Comparison of ENCODE assay signal across 9 cellular contexts in the genomic region with DNA sequence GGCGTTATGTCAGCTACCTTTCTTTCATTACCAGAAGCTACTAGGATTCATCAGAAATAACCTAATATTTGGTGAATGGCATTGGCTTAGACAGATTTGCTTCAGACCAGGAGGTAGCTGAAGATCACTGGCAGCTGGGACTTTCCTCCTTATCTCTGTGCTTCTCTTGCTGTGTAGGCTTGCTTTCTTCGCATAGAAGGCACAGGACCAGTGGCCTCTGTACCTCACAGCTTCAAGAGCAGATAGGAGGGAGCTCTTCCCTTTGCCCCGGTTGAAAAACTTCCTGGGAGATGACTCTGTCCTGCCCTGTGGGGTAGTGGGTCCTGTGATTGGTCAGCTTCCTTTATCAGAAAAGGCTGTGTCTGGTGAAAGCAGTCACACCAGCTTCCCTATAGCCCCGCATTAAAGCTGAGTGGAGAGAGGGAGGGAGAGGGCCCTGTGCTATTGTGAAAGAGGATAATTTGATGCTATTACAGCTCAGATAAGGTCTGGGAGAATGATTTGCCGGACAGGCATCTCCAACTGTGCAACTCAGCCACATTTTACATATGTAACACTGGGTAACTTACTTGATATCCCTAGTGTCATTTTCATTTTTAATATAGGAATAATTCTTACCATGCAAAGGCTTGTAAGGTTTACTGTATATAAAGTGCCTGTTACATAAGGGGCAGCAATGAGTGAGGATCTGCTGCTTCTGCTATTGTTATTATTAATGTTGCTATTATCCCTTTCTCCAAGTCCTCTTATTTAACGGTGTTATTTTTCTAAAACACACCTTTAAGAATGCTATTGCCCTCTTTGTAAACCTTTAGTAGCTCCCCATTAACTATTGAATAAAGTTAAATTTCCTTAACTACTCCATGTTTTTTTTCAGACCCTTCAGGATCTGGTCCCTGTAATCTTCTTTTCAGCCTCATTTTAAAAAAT. TPM values are rescaled to one million over a fixed set of nuclear protein-coding genes. Genes with fewer than 3 reads are reported as not detected.
DNase-seq lines count a peak whose midpoint lies in the region; ATAC-seq and TF ChIP-seq lines count a peak whose summit lies in the region.
"Had no signal": no experiment of that assay in that cellular context is flagged by ENCODE, and none has a peak within 500 bp of the region (broad histone marks: within the 10 kb centered on the region; RNA-seq: fewer than 3 reads in every experiment).

No MANE protein-coding gene starts in this region.

- CTCF ChIA-PET in CD4-positive, alpha-beta memory T cell (lab: Charles Lee; ENCODE audit: partially characterized antibody), result no interaction called here

- H3K27me3 ChIP-seq in endodermal cell (ENCODE audit: control insufficient read depth, insufficient read depth, low read length, poor library complexity, severe bottlenecking) (no peaks in the 10 kb centered on the region), neutrophil (no peaks in the 10 kb centered on the region), Karpas-422 (ENCODE audit: low read length) (no peaks in the 10 kb centered on the region)
- no peaks in the 10 kb centered on the region for H3K27me3 ChIP-seq in CD4-positive, alpha-beta memory T cell (ENCODE audit: insufficient read depth, low read length)

- TF ChIP-seq CTCF in endodermal cell (conservative IDR thresholded peaks at IDR 0.05) (no peak), neutrophil (IDR thresholded peaks at IDR 0.05) (no peak)

- peaks cover 4% of the 10 kb centered on the region for H3K36me3 Mint-ChIP-seq in endodermal cell (ENCODE audit: low read depth)
- H3K36me3 Mint-ChIP-seq in CD4-positive, alpha-beta memory T cell, result peaks cover 21 to 24% of the 10 kb centered on the region in 2 donors

- WGBS in endodermal cell (ENCODE audit: insufficient coverage in 1 of 2, insufficient read length in 1 of 2), 2 experiments, result 66% methylated on average over 6 of the region's 6 CpGs; no CpG with 5 or more reads in 1 of the 2 experiments

- no peaks in the 10 kb centered on the region for H3K9me3 ChIP-seq in endodermal cell (ENCODE audit: control insufficient read depth, low read length)
- no peaks in the 10 kb centered on the region for H3K9me3 ChIP-seq in neutrophil
- no peaks in the 10 kb centered on the region for H3K9me3 ChIP-seq in CD4-positive, alpha-beta memory T cell (ENCODE audit: control insufficient read depth in 1 of 2, low read length in 2 of 2)
- no peaks in the 10 kb centered on the region for H3K9me3 ChIP-seq in Karpas-422 (ENCODE audit: low read length)

- H3K9me3 Mint-ChIP-seq in endodermal cell, result no peaks in the 10 kb centered on the region
- H3K9me3 Mint-ChIP-seq in CD4-positive, alpha-beta memory T cell, result peaks cover 0 to 2% (median 0%) of the 10 kb centered on the region in 8 donors

- H3K4me2 ChIP-seq in Karpas-422 (ENCODE audit: low read depth, low read length, poor library complexity, severe bottlenecking), result no peak overlapping the region

- ATAC-seq in HG02798 (IDR thresholded peaks at IDR 0.05; ENCODE audit: poor library complexity, unreplicated experiment) (no peak), GM18858 (IDR thresholded peaks at IDR 0.05; ENCODE audit: unreplicated experiment) (no peak)

- H4K20me1 ChIP-seq in Karpas-422 (ENCODE audit: insufficient read depth, low read depth, low read length), result peaks cover 19% of the 10 kb centered on the region; the same call in 1 of the 2 replicates

- H3K4me1 ChIP-seq in endodermal cell (ENCODE audit: control insufficient read depth, insufficient read depth, low read length) (peaks cover 8% of the 10 kb centered on the region), neutrophil (ENCODE audit: control insufficient read depth in 1 of 2, insufficient read depth in 1 of 2, low read depth in 1 of 2, low read length in 1 of 2) (peaks cover 10 to 12% of the 10 kb centered on the region in 2 experiments), Karpas-422 (ENCODE audit: low read length) (no peaks in the 10 kb centered on the region)
- no peaks in the 10 kb centered on the region for H3K4me1 ChIP-seq in CD4-positive, alpha-beta memory T cell (ENCODE audit: insufficient read depth, low read length)

- H3K4me3 ChIP-seq in endodermal cell (ENCODE audit: low read length) (peak overlapping the region; percentile 36), neutrophil (ENCODE audit: low read depth in 1 of 2, low read length in 1 of 2) (no peak overlapping the region), Karpas-422 (ENCODE audit: low read length) (no peak overlapping the region)
- no peak overlapping the region for H3K4me3 ChIP-seq in CD4-positive, alpha-beta memory T cell (ENCODE audit: low read length in 2 of 2)

- DNase-seq in Caki2 (ENCODE audit: low read depth), result peak; percentile 84
- peak; percentile 94 for DNase-seq in NCI-H2227 treated with DMSO at 0.1 percent for 48 hours (lab: John Stamatoyannopoulos, UW)
- peak; percentile 79 for DNase-seq in endodermal cell
- DNase-seq in CD4-positive, alpha-beta memory T cell, result no peak
- DNase-seq in Karpas-422, result no peak
- DNase-seq: T-helper 2 cell had no signal

- peaks cover 3% of the 10 kb centered on the region for H3K27me3 Mint-ChIP-seq in endodermal cell (ENCODE audit: insufficient read depth)
- H3K27me3 Mint-ChIP-seq in CD4-positive, alpha-beta memory T cell, result no peaks in the 10 kb centered on the region

- H3K36me3 ChIP-seq in endodermal cell (ENCODE audit: control insufficient read depth, insufficient read depth, low read length) (no peaks in the 10 kb centered on the region), neutrophil (no peaks in the 10 kb centered on the region), Karpas-422 (ENCODE audit: insufficient read depth, low read length) (no peaks in the 10 kb centered on the region)
- H3K36me3 ChIP-seq in CD4-positive, alpha-beta memory T cell (ENCODE audit: insufficient read depth, low read length), result no peaks in the 10 kb centered on the region

- H2AFZ ChIP-seq in Karpas-422 (ENCODE audit: low read length), result no peak overlapping the region

- POLR2A ChIA-PET in CD4-positive, alpha-beta memory T cell (lab: Charles Lee; ENCODE audit: partially characterized antibody), result interaction anchor here (0.7 kb wide), 1 partner anchor 17 kb away, joined by 3 read pairs; no protein-coding TSS in a partner anchor

- H3K27ac Mint-ChIP-seq in endodermal cell, result peak overlapping the region; percentile 52
- no peak overlapping the region for H3K27ac Mint-ChIP-seq in CD4-positive, alpha-beta memory T cell

- H3K9ac ChIP-seq in endodermal cell (ENCODE audit: extremely low read depth, low read length, poor library complexity, severe bottlenecking), result no peak overlapping the region
- no peak overlapping the region for H3K9ac ChIP-seq in Karpas-422 (ENCODE audit: low read length)

- in situ Hi-C loops in Caki2 (cut with HindIII; ENCODE audit: low pct_unique_long_range_greater_than_20kb, low sequenced_read_pairs), result no loop called here

- intact Hi-C loops in CD4-positive, alpha-beta memory T cell (cut with micrococcal nuclease), result loop anchor here (10.0 kb wide), 1 partner anchor 56 kb away; no protein-coding TSS in a partner anchor

- no peaks in the 10 kb centered on the region for H3K9me2 ChIP-seq in Karpas-422 (replicated peaks; ENCODE audit: insufficient read depth, low read length)

- no peak overlapping the region for H3K4me3 Mint-ChIP-seq in endodermal cell
- H3K4me3 Mint-ChIP-seq in CD4-positive, alpha-beta memory T cell, result no peak overlapping the region

- H3K79me2 ChIP-seq in Karpas-422 (ENCODE audit: low read length), result no peaks in the 10 kb centered on the region

- peak overlapping the region; percentile 45 for H3K27ac ChIP-seq in endodermal cell (ENCODE audit: low read depth, low read length)
- H3K27ac ChIP-seq in neutrophil, result peak overlapping the region; percentile 62
- no peak overlapping the region for H3K27ac ChIP-seq in CD4-positive, alpha-beta memory T cell (ENCODE audit: low read depth, low read length)
- H3K27ac ChIP-seq in Karpas-422 (ENCODE audit: low read length), result no peak overlapping the region

- H3K4me1 Mint-ChIP-seq in endodermal cell, result peaks cover 32% of the 10 kb centered on the region
- peaks cover 1 to 7% (median 5%) of the 10 kb centered on the region in 4 donors for H3K4me1 Mint-ChIP-seq in CD4-positive, alpha-beta memory T cell

RNA-seq across cellular contexts. Expression of a gene that starts 31.6 kb away (rescaled TPM):
- 75.0 and 76.5 TPM in 2 replicates for total RNA-seq in Caki2 (2014; rRNA removed; shearing (Covaris generic); ENCODE audit: low replicate concordance)
- 10 to 100 TPM; 76.9 to 93.3 TPM for total RNA-seq in endodermal cell
- polyA plus RNA-seq in endodermal cell (2013, experiment 1 of 2), result 88.6 TPM
- 84.6 TPM for polyA plus RNA-seq in endodermal cell (2013, experiment 2 of 2)
- total RNA-seq in CD4-positive, alpha-beta memory T cell, result 10 to 100 TPM; 45.1 to 46.9 TPM
- polyA plus RNA-seq in CD4-positive, alpha-beta memory T cell, result 10 to 100 TPM; 45.2 to 47.8 TPM
- 62.7 and 128 TPM in 2 replicates for total RNA-seq in Karpas-422 (2014; rRNA removed; shearing (Covaris generic); ENCODE audit: low replicate concordance)

Comparison
In these comparisons a context has a peak if more than half of its experiments do, and no peak if none do; other contexts are left out.
1. DNase-seq: peak in Caki2 (single experiment), NCI-H2227 treated with DMSO at 0.1 percent for 48 hours (single experiment) and endodermal cell (single experiment); none in CD4-positive, alpha-beta memory T cell (0 of 5) and Karpas-422 (single experiment).
2. H3K27ac ChIP-seq: peak in endodermal cell (single experiment) and neutrophil (single experiment); none in CD4-positive, alpha-beta memory T cell (single experiment) and Karpas-422 (single experiment).